Comparison of ENCODE assay signal across 11 cellular contexts in the genomic region with DNA sequence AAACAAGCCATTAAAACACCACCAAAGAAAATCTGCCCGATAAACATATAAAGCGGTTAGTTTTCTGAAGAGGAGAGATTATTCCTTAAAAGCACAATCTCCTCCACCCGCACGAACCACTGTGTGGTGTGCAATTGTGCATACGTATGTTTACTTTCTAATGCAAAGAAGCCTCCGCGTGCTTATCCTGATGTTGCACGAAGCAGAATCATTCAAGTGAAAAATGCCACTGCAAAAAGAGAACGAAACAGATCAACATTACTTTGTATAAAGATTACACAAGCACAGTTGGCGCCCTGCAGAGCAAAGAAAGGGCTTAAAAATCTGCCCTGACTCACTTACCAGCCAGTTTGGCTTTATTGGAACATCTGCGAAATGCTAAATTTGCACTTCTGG.
A peak's percentile ranks its signal among the peaks of the same experiment; 100 is the strongest.
DNase-seq lines count a peak whose midpoint lies in the region; ATAC-seq and TF ChIP-seq lines count a peak whose summit lies in the region.
"Had no signal": no experiment of that assay in that cellular context is flagged by ENCODE, and none has a peak within 500 bp of the region (broad histone marks: within the 10 kb centered on the region; RNA-seq: fewer than 3 reads in every experiment).

No MANE protein-coding gene starts in this region.

- intact Hi-C loops in sigmoid colon (cut with DNase I) = no loop called here
- intact Hi-C loops in PC-9 (cut with micrococcal nuclease; ENCODE audit: unreplicated experiment) = no loop called here

- H3K36me3 Mint-ChIP-seq in GM23338 (ENCODE audit: low read depth) = no peaks in the 10 kb centered on the region

- CTCF ChIA-PET in PC-9 (lab: Charles Lee) = no interaction called here

- H4K20me1 ChIP-seq in GM23338 (replicated peaks; ENCODE audit: insufficient read depth) (no peaks in the 10 kb centered on the region), PC-9 (ENCODE audit: insufficient read depth) (no peaks in the 10 kb centered on the region)

- H3F3A ChIP-seq in GM23338 (replicated peaks; ENCODE audit: low read depth) (no peaks in the 10 kb centered on the region), PC-9 (ENCODE audit: insufficient read depth, low read depth) (no peaks in the 10 kb centered on the region)

- ATAC-seq in GM23338 (no peak), GM21447 (IDR thresholded peaks at IDR 0.05; ENCODE audit: unreplicated experiment) (no peak)

- no peaks in the 10 kb centered on the region for H3K27me3 Mint-ChIP-seq in GM23338 (ENCODE audit: insufficient read depth, low read depth, poor library complexity)

- no peak for TF ChIP-seq CTCF in GM23338 (conservative IDR thresholded peaks at IDR 0.05; ENCODE audit: low read depth in 2 of 2)
- no peak for TF ChIP-seq CTCF in sigmoid colon (IDR thresholded peaks at IDR 0.05)
- no peak for TF ChIP-seq CTCF in PC-9 (conservative IDR thresholded peaks at IDR 0.05)

- no peaks in the 10 kb centered on the region for H3K36me3 ChIP-seq in GM23338 (ENCODE audit: insufficient read depth)
- H3K36me3 ChIP-seq in sigmoid colon = no peaks in the 10 kb centered on the region
- no peaks in the 10 kb centered on the region for H3K36me3 ChIP-seq in PC-9 (ENCODE audit: low read depth)

- peaks cover 7% of the 10 kb centered on the region; the same call in 1 of the 2 replicates for H3K4me1 ChIP-seq in GM23338 (ENCODE audit: insufficient read depth)
- H3K4me1 ChIP-seq in sigmoid colon = peaks cover 0 to 12% (median 10%) of the 10 kb centered on the region in 4 donors
- H3K4me1 ChIP-seq in PC-9 (replicated peaks; ENCODE audit: insufficient read depth) = no peaks in the 10 kb centered on the region

- H3K27ac Mint-ChIP-seq in GM23338 = no peak overlapping the region; the same call in 1 of the 2 replicates
- H3K27ac Mint-ChIP-seq: stimulated activated naive CD8-positive, alpha-beta T cell treated with anti-CD3 and anti-CD28 coated beads, Interleukin-15, Interleukin-2, amounts not matched to agents 100 ng/mL and 50 ng/mL, for 24 hours had no signal

- WGBS in sigmoid colon, 2 donors = 19 to 49% methylated on average over 11 of the region's 11 CpGs

- BruUV-seq in PC-9 (replicated peaks; lab: Mats Ljungman, UMichigan) = no TSS peak

- H3K4me3 ChIP-seq in GM23338 (no peak overlapping the region), sigmoid colon (peak overlapping the region in 3 of 4 donors; percentile 20 to 38 (median 33)), PC-9 (no peak overlapping the region)

- peaks cover 14% of the 10 kb centered on the region for H3K4me1 Mint-ChIP-seq in GM23338

- H3K9me3 ChIP-seq in sigmoid colon (no peaks in the 10 kb centered on the region), PC-9 (ENCODE audit: insufficient read depth, low read depth) (no peaks in the 10 kb centered on the region)

- no peaks in the 10 kb centered on the region for H3K9me3 Mint-ChIP-seq in GM23338
- H3K9me3 Mint-ChIP-seq: stimulated activated naive CD8-positive, alpha-beta T cell treated with anti-CD3 and anti-CD28 coated beads, Interleukin-15, Interleukin-2, amounts not matched to agents 100 ng/mL and 50 ng/mL, for 24 hours had no signal

- H3K27ac ChIP-seq in GM23338 (ENCODE audit: low read depth) (no peak overlapping the region), sigmoid colon (peak overlapping the region in 3 of 4 donors; percentile 43 to 59 (median 53)), PC-9 (no peak overlapping the region)

- H2AFZ ChIP-seq in GM23338 (peak overlapping the region; percentile 12; the same call in 1 of the 2 replicates), PC-9 (no peak overlapping the region)

- no peak for TF ChIP-seq EP300 in sigmoid colon (IDR thresholded peaks at IDR 0.05)

- POLR2A ChIA-PET in PC-9 (lab: Charles Lee; ENCODE audit: unreplicated experiment) = no interaction called here

- no peak for TF ChIP-seq POLR2A in sigmoid colon (IDR thresholded peaks at IDR 0.05)

- no peak overlapping the region for H3K4me3 Mint-ChIP-seq in GM23338
- H3K4me3 Mint-ChIP-seq: stimulated activated naive CD8-positive, alpha-beta T cell treated with anti-CD3 and anti-CD28 coated beads, Interleukin-15, Interleukin-2, amounts not matched to agents 100 ng/mL and 50 ng/mL, for 24 hours had no signal

- H3K79me2 ChIP-seq in GM23338 (replicated peaks; ENCODE audit: insufficient read depth) = no peaks in the 10 kb centered on the region
- no peaks in the 10 kb centered on the region for H3K79me2 ChIP-seq in PC-9 (ENCODE audit: low read depth)

- no peak for DNase-seq in GM23338 (ENCODE audit: low spot score)
- peak; percentile 75 for DNase-seq in NCI-H345 treated with DMSO at 0.1 percent for 48 hours (lab: John Stamatoyannopoulos, UW; ENCODE audit: unreplicated experiment)
- peak; percentile 56 for DNase-seq in fibroblast of gingiva (ENCODE audit: low read depth)
- DNase-seq in sigmoid colon = no peak
- no peak for DNase-seq in stimulated activated CD4-positive, alpha-beta T cell treated with anti-CD3 and anti-CD28 coated beads, Interleukin-2, amount 100 ng/mL, for 48 hours
- DNase-seq in PC-9 = no peak
- DNase-seq: activated naive CD4-positive, alpha-beta T cell; cortex of kidney; stimulated activated CD4-positive, alpha-beta T cell treated with anti-CD3 and anti-CD28 coated beads, Interleukin-15, amount 100 ng/mL, for 24 hours had no signal

- H3K9me2 ChIP-seq in GM23338 (ENCODE audit: insufficient read depth) (no peaks in the 10 kb centered on the region), PC-9 (ENCODE audit: insufficient read depth) (no peaks in the 10 kb centered on the region)

- H3K27me3 ChIP-seq in GM23338 (ENCODE audit: insufficient read depth) (no peaks in the 10 kb centered on the region), sigmoid colon (no peaks in the 10 kb centered on the region), PC-9 (ENCODE audit: insufficient read depth, low read depth) (no peaks in the 10 kb centered on the region)

- H3K4me2 ChIP-seq in GM23338 (no peak overlapping the region), PC-9 (no peak overlapping the region)

TF ChIP-seq in GM23338, 12 proteins besides CTCF, POLR2A, EP300 and RAD21 (continues in another document):
- TF ChIP-seq EZH2phosphoT487 (IDR thresholded peaks at IDR 0.05; ENCODE audit: unreplicated experiment) (no peak), POLR2AphosphoS5 (IDR thresholded peaks at IDR 0.05; ENCODE audit: low read depth) (no peak), CREB1 (CRISPR knock-in tag; IDR thresholded peaks at IDR 0.05; ENCODE audit: low read depth) (no peak), STAT1 (IDR thresholded peaks at IDR 0.05; ENCODE audit: unreplicated experiment) (no peak), EZH2 (IDR thresholded peaks at IDR 0.05; ENCODE audit: low read depth, unreplicated experiment) (no peak), NANOG (IDR thresholded peaks at IDR 0.05; ENCODE audit: borderline replicate concordance) (no peak), ZNF114 (CRISPR knock-in tag; IDR thresholded peaks at IDR 0.05) (no peak), JUNB (IDR thresholded peaks at IDR 0.05; ENCODE audit: unreplicated experiment) (no peak), ZNF331 (CRISPR knock-in tag; IDR thresholded peaks at IDR 0.05; ENCODE audit: low read depth) (no peak)
- TF ChIP-seq, protein P1, sequence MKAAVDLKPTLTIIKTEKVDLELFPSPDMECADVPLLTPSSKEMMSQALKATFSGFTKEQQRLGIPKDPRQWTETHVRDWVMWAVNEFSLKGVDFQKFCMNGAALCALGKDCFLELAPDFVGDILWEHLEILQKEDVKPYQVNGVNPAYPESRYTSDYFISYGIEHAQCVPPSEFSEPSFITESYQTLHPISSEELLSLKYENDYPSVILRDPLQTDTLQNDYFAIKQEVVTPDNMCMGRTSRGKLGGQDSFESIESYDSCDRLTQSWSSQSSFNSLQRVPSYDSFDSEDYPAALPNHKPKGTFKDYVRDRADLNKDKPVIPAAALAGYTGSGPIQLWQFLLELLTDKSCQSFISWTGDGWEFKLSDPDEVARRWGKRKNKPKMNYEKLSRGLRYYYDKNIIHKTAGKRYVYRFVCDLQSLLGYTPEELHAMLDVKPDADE (IDR thresholded peaks at IDR 0.05) = no peak
- TF ChIP-seq, protein P2, sequence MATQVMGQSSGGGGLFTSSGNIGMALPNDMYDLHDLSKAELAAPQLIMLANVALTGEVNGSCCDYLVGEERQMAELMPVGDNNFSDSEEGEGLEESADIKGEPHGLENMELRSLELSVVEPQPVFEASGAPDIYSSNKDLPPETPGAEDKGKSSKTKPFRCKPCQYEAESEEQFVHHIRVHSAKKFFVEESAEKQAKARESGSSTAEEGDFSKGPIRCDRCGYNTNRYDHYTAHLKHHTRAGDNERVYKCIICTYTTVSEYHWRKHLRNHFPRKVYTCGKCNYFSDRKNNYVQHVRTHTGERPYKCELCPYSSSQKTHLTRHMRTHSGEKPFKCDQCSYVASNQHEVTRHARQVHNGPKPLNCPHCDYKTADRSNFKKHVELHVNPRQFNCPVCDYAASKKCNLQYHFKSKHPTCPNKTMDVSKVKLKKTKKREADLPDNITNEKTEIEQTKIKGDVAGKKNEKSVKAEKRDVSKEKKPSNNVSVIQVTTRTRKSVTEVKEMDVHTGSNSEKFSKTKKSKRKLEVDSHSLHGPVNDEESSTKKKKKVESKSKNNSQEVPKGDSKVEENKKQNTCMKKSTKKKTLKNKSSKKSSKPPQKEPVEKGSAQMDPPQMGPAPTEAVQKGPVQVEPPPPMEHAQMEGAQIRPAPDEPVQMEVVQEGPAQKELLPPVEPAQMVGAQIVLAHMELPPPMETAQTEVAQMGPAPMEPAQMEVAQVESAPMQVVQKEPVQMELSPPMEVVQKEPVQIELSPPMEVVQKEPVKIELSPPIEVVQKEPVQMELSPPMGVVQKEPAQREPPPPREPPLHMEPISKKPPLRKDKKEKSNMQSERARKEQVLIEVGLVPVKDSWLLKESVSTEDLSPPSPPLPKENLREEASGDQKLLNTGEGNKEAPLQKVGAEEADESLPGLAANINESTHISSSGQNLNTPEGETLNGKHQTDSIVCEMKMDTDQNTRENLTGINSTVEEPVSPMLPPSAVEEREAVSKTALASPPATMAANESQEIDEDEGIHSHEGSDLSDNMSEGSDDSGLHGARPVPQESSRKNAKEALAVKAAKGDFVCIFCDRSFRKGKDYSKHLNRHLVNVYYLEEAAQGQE (IDR thresholded peaks at IDR 0.05; ENCODE audit: unreplicated experiment) = no peak

Comparison
In these comparisons a context has a peak if more than half of its experiments do, and no peak if none do; other contexts are left out.
1. DNase-seq: peak in NCI-H345 treated with DMSO at 0.1 percent for 48 hours (single experiment) and fibroblast of gingiva (single experiment); none in GM23338 (single experiment), sigmoid colon (single experiment), stimulated activated CD4-positive, alpha-beta T cell treated with anti-CD3 and anti-CD28 coated beads, Interleukin-2, amount 100 ng/mL, for 48 hours (0 of 2) and PC-9 (0 of 2).
2. H3K27ac ChIP-seq: peak in sigmoid colon (3 of 4); none in GM23338 (single experiment) and PC-9 (single experiment).
3. H3K4me3 ChIP-seq: peak in sigmoid colon (3 of 4); none in GM23338 (single experiment) and PC-9 (single experiment).